In genomic region chr11:71251761-71252433, GRCh38 we compare ENCODE assay signal across 8 cellular contexts. TPM values are rescaled to one million over a fixed set of nuclear protein-coding genes. Genes with fewer than 3 reads are reported as not detected.
DNase-seq lines count a peak whose midpoint lies in the region; ATAC-seq and TF ChIP-seq lines count a peak whose summit lies in the region.

No MANE protein-coding gene starts in this region.

- intact Hi-C loops in transverse colon (cut with DNase I; ENCODE audit: low total_unique reads), result no loop called here
- intact Hi-C loops in CD8-positive, alpha-beta T cell (cut with DNase I, micrococcal nuclease), result no loop called here

- no peaks in the 10 kb centered on the region for H3K79me2 ChIP-seq in ACC112 (ENCODE audit: control insufficient read depth, insufficient read depth, low read length, unreplicated experiment)

- 2% methylated on average over 39 of the region's 74 CpGs; no CpG with 5 or more reads in 1 of the 2 donors for WGBS in transverse colon (ENCODE audit: low coverage in 1 of 2), 2 donors

- peak overlapping the region; percentile 78 for H2AFZ ChIP-seq in ACC112 (ENCODE audit: low read length, unreplicated experiment)

- peaks cover 49% of the 10 kb centered on the region for H3K27me3 Mint-ChIP-seq in CD8-positive, alpha-beta T cell (ENCODE audit: low read depth)

- H3K4me3 ChIP-seq in ACC112 (ENCODE audit: low read depth, low read length), result peak overlapping the region; percentile 90
- H3K4me3 ChIP-seq in HAP-1, result peak overlapping the region; percentile 16
- peak overlapping the region; percentile 51 for H3K4me3 ChIP-seq in astrocyte of the cerebellum (ENCODE audit: low read depth, low read length)
- peak overlapping the region; percentile 32 to 73 (median 67) for H3K4me3 ChIP-seq in transverse colon
- H3K4me3 ChIP-seq in CD8-positive, alpha-beta T cell (ENCODE audit: low read depth, low read length), result no peak overlapping the region

- no peak overlapping the region for H3K27ac Mint-ChIP-seq in CD8-positive, alpha-beta T cell

- no peak for TF ChIP-seq EP300 in transverse colon (IDR thresholded peaks at IDR 0.05; ENCODE audit: low read depth)

- no peak overlapping the region for H3K4me3 Mint-ChIP-seq in CD8-positive, alpha-beta T cell

- peaks cover 2% of the 10 kb centered on the region for H3K4me1 Mint-ChIP-seq in CD8-positive, alpha-beta T cell (ENCODE audit: low read depth)

- H3K4me1 ChIP-seq in ACC112 (ENCODE audit: control insufficient read depth, insufficient read depth, low read length, unreplicated experiment), result peaks cover 14% of the 10 kb centered on the region
- H3K4me1 ChIP-seq in HAP-1, result no peaks in the 10 kb centered on the region
- H3K4me1 ChIP-seq in transverse colon, result peaks cover 3 to 24% (median 21%) of the 10 kb centered on the region in 4 donors
- no peaks in the 10 kb centered on the region for H3K4me1 ChIP-seq in CD8-positive, alpha-beta T cell (ENCODE audit: insufficient read depth, low read length)

- no peaks in the 10 kb centered on the region for H3K36me3 Mint-ChIP-seq in CD8-positive, alpha-beta T cell

- CTCF ChIA-PET in CD8-positive, alpha-beta T cell (lab: Charles Lee), result no interaction called here

- H3K27me3 ChIP-seq in ACC112 (ENCODE audit: insufficient read depth, low read length), result no peaks in the 10 kb centered on the region
- peaks cover 50% of the 10 kb centered on the region for H3K27me3 ChIP-seq in HAP-1 (ENCODE audit: low read depth)
- H3K27me3 ChIP-seq in transverse colon, result peaks cover 56% of the 10 kb centered on the region
- H3K27me3 ChIP-seq in CD8-positive, alpha-beta T cell (ENCODE audit: insufficient read depth, low read length), result no peaks in the 10 kb centered on the region

- DNase-seq in HAP-1 (ENCODE audit: low spot score in 2 of 2) (peak in 1 of 2 experiments; percentile 52), astrocyte of the cerebellum (ENCODE audit: low read depth) (no peak), kidney tubule cell (ENCODE audit: low spot score) (peak; percentile 55), transverse colon (peak; percentile 43), occipital lobe (lab: John Stamatoyannopoulos, UW) (no peak)
- DNase-seq in CD8-positive, alpha-beta T cell, result no peak
- no peak for DNase-seq in stimulated activated CD8-positive, alpha-beta memory T cell treated with anti-CD3 and anti-CD28 coated beads, Interleukin-4, amount 100 ng/mL, for 48 hours

- no peak for TF ChIP-seq POLR2A in transverse colon (IDR thresholded peaks at IDR 0.05)

- no peaks in the 10 kb centered on the region for H3K9me3 Mint-ChIP-seq in CD8-positive, alpha-beta T cell

- H3K27ac ChIP-seq in ACC112 (ENCODE audit: low read depth, low read length) (peak overlapping the region; percentile 40; the same call in 1 of the 2 replicates), transverse colon (peak overlapping the region; percentile 76 to 88 (median 84))
- no peak overlapping the region for H3K27ac ChIP-seq in CD8-positive, alpha-beta T cell (ENCODE audit: low read depth, low read length)

- POLR2A ChIA-PET in CD8-positive, alpha-beta T cell (lab: Charles Lee), result no interaction called here

- no peaks in the 10 kb centered on the region for H3K36me3 ChIP-seq in ACC112 (ENCODE audit: insufficient read depth, low read length)
- H3K36me3 ChIP-seq in HAP-1 (replicated peaks), result no peaks in the 10 kb centered on the region
- no peaks in the 10 kb centered on the region for H3K36me3 ChIP-seq in transverse colon
- no peaks in the 10 kb centered on the region for H3K36me3 ChIP-seq in CD8-positive, alpha-beta T cell (ENCODE audit: insufficient read depth, low read length)

- H3K9me3 ChIP-seq in HAP-1 (no peaks in the 10 kb centered on the region), transverse colon (no peaks in the 10 kb centered on the region)
- no peaks in the 10 kb centered on the region for H3K9me3 ChIP-seq in CD8-positive, alpha-beta T cell (ENCODE audit: low read length)

- no peak for ATAC-seq in CD8-positive, alpha-beta T cell

- peak; percentile 43 for TF ChIP-seq CTCF in astrocyte of the cerebellum (IDR thresholded peaks at IDR 0.05; ENCODE audit: low read depth, low read length, missing control alignments)
- TF ChIP-seq CTCF in transverse colon (IDR thresholded peaks at IDR 0.05), result peak; percentile 32 to 52 (median 50)
- TF ChIP-seq CTCF in CD8-positive, alpha-beta T cell (IDR thresholded peaks at IDR 0.05), result no peak

- in situ Hi-C loops in HAP-1 (cut with MboI; ENCODE audit: low sequenced_read_pairs), result no loop called here
- in situ Hi-C loops in astrocyte of the cerebellum (cut with HindIII; ENCODE audit: low sequenced_read_pairs), result loop anchor here (5.0 kb wide), 1 partner anchor 55 kb away; no protein-coding TSS in a partner anchor
- in situ Hi-C loops in transverse colon (cut with MboI; ENCODE audit: low pct_ligation_motif_present in 1 of 4, low pct_unique_long_range_greater_than_20kb in 1 of 4, low sequenced_read_pairs in 3 of 4), result no loop called here

RNA-seq across cellular contexts. Expression of gene SHANK2, which starts 0.5 kb away (rescaled TPM):
- total RNA-seq in transverse colon (10 to 100 TPM; 26.2 to 95.5 (median 45.1) TPM), occipital lobe (47.1 TPM)
- not detected for total RNA-seq in CD8-positive, alpha-beta T cell

Comparison
In these comparisons a context has a peak if more than half of its experiments do, and no peak if none do; other contexts are left out.
1. DNase-seq: peak in kidney tubule cell (single experiment) and transverse colon (single experiment); none in astrocyte of the cerebellum (single experiment), CD8-positive, alpha-beta T cell (0 of 7), stimulated activated CD8-positive, alpha-beta memory T cell treated with anti-CD3 and anti-CD28 coated beads, Interleukin-4, amount 100 ng/mL, for 48 hours (single experiment) and occipital lobe (single experiment).
2. RNA of gene SHANK2, which starts 0.5 kb away (total RNA-seq): 26.2 to 95.5 TPM in transverse colon and 47.1 TPM in occipital lobe (single experiment); not detected in CD8-positive, alpha-beta T cell; every median in the first group is over 10 times any median in the second.